In the genomic region with DNA sequence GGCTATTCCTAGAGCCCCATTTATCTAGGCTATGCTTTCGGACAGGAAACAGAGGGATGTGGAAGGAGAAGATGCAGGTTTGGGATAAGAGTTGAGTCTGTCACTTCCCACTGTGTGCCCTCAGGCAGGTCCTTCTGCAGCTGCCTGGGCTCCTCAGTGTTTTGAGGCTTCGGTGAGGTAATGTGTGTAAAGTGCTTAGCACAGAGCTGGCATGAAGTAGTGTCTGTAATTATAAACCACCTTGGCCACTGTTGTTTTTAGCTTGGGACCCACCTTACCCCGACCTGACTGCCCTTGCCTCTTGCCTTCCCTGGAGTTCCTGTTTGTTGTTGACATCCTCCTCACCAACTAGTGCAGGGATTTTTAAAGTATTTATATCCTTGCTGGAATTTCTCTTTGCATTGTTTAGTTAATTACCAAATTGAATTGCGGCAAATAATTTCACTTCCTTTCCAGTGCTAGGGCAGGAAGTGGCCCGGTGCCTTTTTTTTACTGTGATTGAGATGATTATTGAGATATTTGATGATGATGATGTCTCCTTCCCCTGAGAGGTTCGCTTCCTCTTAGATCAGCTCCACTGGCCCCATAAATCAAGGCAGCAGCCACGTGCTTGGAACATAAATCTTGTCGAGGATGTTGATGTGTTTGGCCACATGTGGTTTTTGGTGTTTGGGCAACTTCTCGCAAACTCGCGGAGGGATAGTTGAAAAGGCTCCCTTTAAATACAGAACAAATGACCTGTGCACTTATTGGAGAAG, we compare ENCODE assay signal across 1 cellular context.
TF ChIP-seq lines count a peak whose summit lies in the region.

No MANE protein-coding gene starts in this region.

TF ChIP-seq in HEK293, 187 proteins besides CTCF, POLR2A, EP300 and RAD21 (continued from another document):
- TF ChIP-seq, protein P1, sequence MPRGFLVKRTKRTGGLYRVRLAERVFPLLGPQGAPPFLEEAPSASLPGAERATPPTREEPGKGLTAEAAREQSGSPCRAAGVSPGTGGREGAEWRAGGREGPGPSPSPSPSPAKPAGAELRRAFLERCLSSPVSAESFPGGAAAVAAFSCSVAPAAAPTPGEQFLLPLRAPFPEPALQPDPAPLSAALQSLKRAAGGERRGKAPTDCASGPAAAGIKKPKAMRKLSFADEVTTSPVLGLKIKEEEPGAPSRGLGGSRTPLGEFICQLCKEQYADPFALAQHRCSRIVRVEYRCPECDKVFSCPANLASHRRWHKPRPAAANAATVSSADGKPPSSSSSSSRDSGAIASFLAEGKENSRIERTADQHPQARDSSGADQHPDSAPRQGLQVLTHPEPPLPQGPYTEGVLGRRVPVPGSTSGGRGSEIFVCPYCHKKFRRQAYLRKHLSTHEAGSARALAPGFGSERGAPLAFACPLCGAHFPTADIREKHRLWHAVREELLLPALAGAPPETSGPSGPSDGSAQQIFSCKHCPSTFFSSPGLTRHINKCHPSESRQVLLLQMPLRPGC (tag by site-specific recombination; IDR thresholded peaks at IDR 0.05), result peak; percentile 12; the same call in 1 of the 2 replicates
- TF ChIP-seq, protein P2, sequence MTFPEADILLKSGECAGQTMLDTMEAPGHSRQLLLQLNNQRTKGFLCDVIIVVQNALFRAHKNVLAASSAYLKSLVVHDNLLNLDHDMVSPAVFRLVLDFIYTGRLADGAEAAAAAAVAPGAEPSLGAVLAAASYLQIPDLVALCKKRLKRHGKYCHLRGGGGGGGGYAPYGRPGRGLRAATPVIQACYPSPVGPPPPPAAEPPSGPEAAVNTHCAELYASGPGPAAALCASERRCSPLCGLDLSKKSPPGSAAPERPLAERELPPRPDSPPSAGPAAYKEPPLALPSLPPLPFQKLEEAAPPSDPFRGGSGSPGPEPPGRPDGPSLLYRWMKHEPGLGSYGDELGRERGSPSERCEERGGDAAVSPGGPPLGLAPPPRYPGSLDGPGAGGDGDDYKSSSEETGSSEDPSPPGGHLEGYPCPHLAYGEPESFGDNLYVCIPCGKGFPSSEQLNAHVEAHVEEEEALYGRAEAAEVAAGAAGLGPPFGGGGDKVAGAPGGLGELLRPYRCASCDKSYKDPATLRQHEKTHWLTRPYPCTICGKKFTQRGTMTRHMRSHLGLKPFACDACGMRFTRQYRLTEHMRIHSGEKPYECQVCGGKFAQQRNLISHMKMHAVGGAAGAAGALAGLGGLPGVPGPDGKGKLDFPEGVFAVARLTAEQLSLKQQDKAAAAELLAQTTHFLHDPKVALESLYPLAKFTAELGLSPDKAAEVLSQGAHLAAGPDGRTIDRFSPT (tag by site-specific recombination; IDR thresholded peaks at IDR 0.05), result no peak
- no peak for TF ChIP-seq KLF7 (tag by site-specific recombination; IDR thresholded peaks at IDR 0.05; ENCODE audit: borderline replicate concordance)
- no peak for TF ChIP-seq ZNF248 (tag by site-specific recombination; IDR thresholded peaks at IDR 0.05)
- TF ChIP-seq ZBTB7A (tag by site-specific recombination; IDR thresholded peaks at IDR 0.05; ENCODE audit: low read depth), result 0 out of 2 replicates have a peak, but pooled peaks have one; percentile 30
- TF ChIP-seq FEZF1 (tag by site-specific recombination; IDR thresholded peaks at IDR 0.05), result peak; percentile 82
- TF ChIP-seq ZNF169 (tag by site-specific recombination; IDR thresholded peaks at IDR 0.05), result no peak
- no peak for TF ChIP-seq ZNF677 (tag by site-specific recombination; IDR thresholded peaks at IDR 0.05)
- peak; percentile 81 for TF ChIP-seq OSR2 (tag by site-specific recombination; IDR thresholded peaks at IDR 0.05)
- TF ChIP-seq ZNF394 (tag by site-specific recombination; IDR thresholded peaks at IDR 0.05; ENCODE audit: borderline replicate concordance), result 0 out of 2 replicates have a peak, but pooled peaks have one; percentile 10
- TF ChIP-seq ZNF292 (tag by site-specific recombination; IDR thresholded peaks at IDR 0.05; ENCODE audit: borderline replicate concordance, low read depth), result no peak
- TF ChIP-seq ZNF423 (tag by site-specific recombination; IDR thresholded peaks at IDR 0.05), result no peak
- no peak for TF ChIP-seq ZNF76 (tag by site-specific recombination; IDR thresholded peaks at IDR 0.05; ENCODE audit: borderline replicate concordance, low read depth)
- peak; percentile 41; the same call in 1 of the 2 replicates for TF ChIP-seq ZEB2 (tag by site-specific recombination; IDR thresholded peaks at IDR 0.05)
- TF ChIP-seq SP2 (tag by site-specific recombination; IDR thresholded peaks at IDR 0.05), result peak; percentile 35; the same call in 1 of the 2 replicates
- TF ChIP-seq ZNF416 (tag by site-specific recombination; IDR thresholded peaks at IDR 0.05), result no peak
- TF ChIP-seq KLF8 (tag by site-specific recombination; IDR thresholded peaks at IDR 0.05), result no peak
- no peak for TF ChIP-seq ZNF211 (tag by site-specific recombination; IDR thresholded peaks at IDR 0.05; ENCODE audit: low read depth)
- no peak for TF ChIP-seq ZSCAN23 (tag by site-specific recombination; IDR thresholded peaks at IDR 0.05)
- no peak for TF ChIP-seq RBAK (tag by site-specific recombination; IDR thresholded peaks at IDR 0.05)
- 0 out of 2 replicates have a peak, but pooled peaks have one; percentile 29 for TF ChIP-seq ZSCAN30 (tag by site-specific recombination; IDR thresholded peaks at IDR 0.05)
- no peak for TF ChIP-seq ZNF391 (tag by site-specific recombination; IDR thresholded peaks at IDR 0.05; ENCODE audit: borderline replicate concordance, low read depth)
- TF ChIP-seq YY2 (tag by site-specific recombination; IDR thresholded peaks at IDR 0.05), result no peak
- TF ChIP-seq ZNF600 (tag by site-specific recombination; IDR thresholded peaks at IDR 0.05), result peak; percentile 99
- TF ChIP-seq, protein P3, sequence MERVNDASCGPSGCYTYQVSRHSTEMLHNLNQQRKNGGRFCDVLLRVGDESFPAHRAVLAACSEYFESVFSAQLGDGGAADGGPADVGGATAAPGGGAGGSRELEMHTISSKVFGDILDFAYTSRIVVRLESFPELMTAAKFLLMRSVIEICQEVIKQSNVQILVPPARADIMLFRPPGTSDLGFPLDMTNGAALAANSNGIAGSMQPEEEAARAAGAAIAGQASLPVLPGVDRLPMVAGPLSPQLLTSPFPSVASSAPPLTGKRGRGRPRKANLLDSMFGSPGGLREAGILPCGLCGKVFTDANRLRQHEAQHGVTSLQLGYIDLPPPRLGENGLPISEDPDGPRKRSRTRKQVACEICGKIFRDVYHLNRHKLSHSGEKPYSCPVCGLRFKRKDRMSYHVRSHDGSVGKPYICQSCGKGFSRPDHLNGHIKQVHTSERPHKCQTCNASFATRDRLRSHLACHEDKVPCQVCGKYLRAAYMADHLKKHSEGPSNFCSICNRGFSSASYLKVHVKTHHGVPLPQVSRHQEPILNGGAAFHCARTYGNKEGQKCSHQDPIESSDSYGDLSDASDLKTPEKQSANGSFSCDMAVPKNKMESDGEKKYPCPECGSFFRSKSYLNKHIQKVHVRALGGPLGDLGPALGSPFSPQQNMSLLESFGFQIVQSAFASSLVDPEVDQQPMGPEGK (tag by site-specific recombination; IDR thresholded peaks at IDR 0.05), result 0 out of 2 replicates have a peak, but pooled peaks have one; percentile 8
- peak; percentile 91 for TF ChIP-seq ZFP69B (tag by site-specific recombination; IDR thresholded peaks at IDR 0.05)
- peak; percentile 81 for TF ChIP-seq ZBTB20 (tag by site-specific recombination; IDR thresholded peaks at IDR 0.05)
- TF ChIP-seq ZNF610 (tag by site-specific recombination; IDR thresholded peaks at IDR 0.05; ENCODE audit: borderline replicate concordance), result no peak
- no peak for TF ChIP-seq ZNF473 (tag by site-specific recombination; IDR thresholded peaks at IDR 0.05)
- 0 out of 2 replicates have a peak, but pooled peaks have one; percentile 11 for TF ChIP-seq ZNF10 (tag by site-specific recombination; IDR thresholded peaks at IDR 0.05)
- peak; percentile 79; the same call in 1 of the 2 replicates for TF ChIP-seq TCF7L2 (IDR thresholded peaks at IDR 0.05; ENCODE audit: borderline replicate concordance, low read depth, low read length)
- TF ChIP-seq ZIC2 (tag by site-specific recombination; IDR thresholded peaks at IDR 0.05), result no peak; the same call in 1 of the 2 replicates
- TF ChIP-seq ZNF529 (tag by site-specific recombination; IDR thresholded peaks at IDR 0.05; ENCODE audit: insufficient replicate concordance), result no peak
- TF ChIP-seq ZNF335 (tag by site-specific recombination; conservative IDR thresholded peaks at IDR 0.05), result peak; percentile 72
- TF ChIP-seq, protein P4, sequence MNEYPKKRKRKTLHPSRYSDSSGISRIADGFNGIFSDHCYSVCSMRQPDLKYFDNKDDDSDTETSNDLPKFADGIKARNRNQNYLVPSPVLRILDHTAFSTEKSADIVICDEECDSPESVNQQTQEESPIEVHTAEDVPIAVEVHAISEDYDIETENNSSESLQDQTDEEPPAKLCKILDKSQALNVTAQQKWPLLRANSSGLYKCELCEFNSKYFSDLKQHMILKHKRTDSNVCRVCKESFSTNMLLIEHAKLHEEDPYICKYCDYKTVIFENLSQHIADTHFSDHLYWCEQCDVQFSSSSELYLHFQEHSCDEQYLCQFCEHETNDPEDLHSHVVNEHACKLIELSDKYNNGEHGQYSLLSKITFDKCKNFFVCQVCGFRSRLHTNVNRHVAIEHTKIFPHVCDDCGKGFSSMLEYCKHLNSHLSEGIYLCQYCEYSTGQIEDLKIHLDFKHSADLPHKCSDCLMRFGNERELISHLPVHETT (tag by site-specific recombination; IDR thresholded peaks at IDR 0.05), result no peak
